Comparison of ENCODE assay signal across 11 cellular contexts in the genomic region with DNA sequence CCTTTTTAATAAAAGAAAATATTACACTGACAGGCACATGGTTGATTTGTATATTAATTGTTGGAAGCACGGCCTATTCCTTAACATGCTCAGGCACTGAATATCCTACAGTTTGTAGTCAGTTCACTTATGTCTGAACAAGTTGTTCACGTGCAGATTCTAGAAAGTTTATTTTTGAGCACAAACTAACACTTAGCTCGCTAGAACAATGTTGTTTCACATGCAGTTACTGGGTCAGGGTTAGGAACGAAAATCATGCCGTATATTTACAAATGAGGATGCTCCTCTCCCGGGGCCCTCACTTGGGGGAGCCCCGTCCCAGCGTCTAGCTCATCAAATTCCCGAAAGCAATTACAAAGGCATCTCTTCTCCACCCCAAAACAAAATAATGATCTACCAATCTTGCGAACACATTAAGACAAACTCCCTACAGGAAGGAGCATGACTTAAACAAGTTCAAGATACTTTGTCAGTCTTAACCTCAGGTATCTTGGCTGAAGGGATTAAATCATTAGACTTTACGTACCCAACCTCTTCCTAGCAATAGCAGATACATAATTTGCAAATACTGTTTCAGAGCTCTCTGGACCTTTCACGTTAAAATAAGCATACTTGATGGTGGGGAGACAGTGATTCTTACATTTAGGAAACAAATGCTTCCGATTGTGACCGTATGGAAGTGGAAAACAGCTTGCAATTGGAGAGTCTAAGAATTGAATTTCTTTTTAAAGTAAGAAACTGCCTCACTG. TPM values are rescaled to one million over a fixed set of nuclear protein-coding genes. Genes with fewer than 3 reads are reported as not detected.
DNase-seq lines count a peak whose midpoint lies in the region; ATAC-seq and TF ChIP-seq lines count a peak whose summit lies in the region.
"Had no signal": no experiment of that assay in that cellular context is flagged by ENCODE, and none has a peak within 500 bp of the region (broad histone marks: within the 10 kb centered on the region; RNA-seq: fewer than 3 reads in every experiment).

No MANE protein-coding gene starts in this region.

- peaks cover 62% of the 10 kb centered on the region for H3K27me3 Mint-ChIP-seq in activated CD8-positive, alpha-beta T cell treated with anti-CD3 and anti-CD28 coated beads, Interleukin-2, amount 10 ng/mL, durations not matched to agents 7 days and 5 days (ENCODE audit: low read depth)

- DNase-seq in HAP-1 (ENCODE audit: low spot score in 2 of 2) (no peak), prostate gland (ENCODE audit: low spot score) (no peak)
- DNase-seq in activated CD8-positive, alpha-beta T cell treated with anti-CD3 and anti-CD28 coated beads, Interleukin-2, amount 10 ng/mL, durations not matched to agents 7 days and 5 days, result no peak
- DNase-seq in stimulated activated CD4-positive, alpha-beta T cell treated with anti-CD3 and anti-CD28 coated beads, Interleukin-15, amount 100 ng/mL, for 24 hours, result no peak
- DNase-seq: activated CD8-positive, alpha-beta memory T cell treated with anti-CD3 and anti-CD28 coated beads for 24 hours; KG1 had no signal

- peak overlapping the region; percentile 85 to 90 for H3K27ac ChIP-seq in prostate gland
- H3K27ac ChIP-seq: neutrophil had no signal

- H3K4me3 Mint-ChIP-seq in activated CD8-positive, alpha-beta T cell treated with anti-CD3 and anti-CD28 coated beads, Interleukin-2, amount 10 ng/mL, durations not matched to agents 7 days and 5 days, result peak overlapping the region; percentile 20

- no peaks in the 10 kb centered on the region for H3K9me3 ChIP-seq in HAP-1
- no peaks in the 10 kb centered on the region for H3K9me3 ChIP-seq in iPS-18c (ENCODE audit: control insufficient read depth, insufficient read depth, low read length)
- H3K9me3 ChIP-seq in prostate gland, result no peaks in the 10 kb centered on the region
- H3K9me3 ChIP-seq: neutrophil had no signal

- peaks cover 12% of the 10 kb centered on the region for H3K4me1 ChIP-seq in HAP-1
- H3K4me1 ChIP-seq in prostate gland (replicated peaks), result no peaks in the 10 kb centered on the region

- H3K4me1 Mint-ChIP-seq in activated CD8-positive, alpha-beta T cell treated with anti-CD3 and anti-CD28 coated beads, Interleukin-2, amount 10 ng/mL, durations not matched to agents 7 days and 5 days (ENCODE audit: low read depth), result peaks cover 6% of the 10 kb centered on the region

- no peaks in the 10 kb centered on the region for H3K36me3 ChIP-seq in HAP-1 (replicated peaks)
- H3K36me3 ChIP-seq in prostate gland, result no peaks in the 10 kb centered on the region

- no peak for TF ChIP-seq CTCF in prostate gland (IDR thresholded peaks at IDR 0.05)

- TF ChIP-seq POLR2A in prostate gland (IDR thresholded peaks at IDR 0.05), result no peak

- in situ Hi-C loops in HAP-1 (cut with MboI; ENCODE audit: low sequenced_read_pairs), result loop anchor here (10.0 kb wide), 1 partner anchor 204 kb away; no protein-coding TSS in a partner anchor

- H3K27ac Mint-ChIP-seq in activated CD8-positive, alpha-beta T cell treated with anti-CD3 and anti-CD28 coated beads, Interleukin-2, amount 10 ng/mL, durations not matched to agents 7 days and 5 days, result no peak overlapping the region

- CTCF ChIA-PET in activated CD8-positive, alpha-beta T cell treated with anti-CD3 and anti-CD28 coated beads, Interleukin-2, amount 10 ng/mL, durations not matched to agents 7 days and 5 days (lab: Charles Lee), result interaction anchor here (0.7 to 2.6 kb wide), 2 partner anchors 23 to 53 kb away, joined by 3 to 12 read pairs; no protein-coding TSS in a partner anchor

- intact Hi-C loops in prostate gland (cut with DNase I), result loop anchor here (10.0 kb wide), 1 partner anchor 224 kb away; no protein-coding TSS in a partner anchor

- peak overlapping the region; percentile 65 for H3K4me3 ChIP-seq in HAP-1
- H3K4me3 ChIP-seq in iPS-18c (ENCODE audit: insufficient read depth, low read depth, low read length), result peak overlapping the region; percentile 84
- H3K4me3 ChIP-seq in prostate gland, result peak overlapping the region; percentile 72 to 77

- POLR2A ChIA-PET in activated CD8-positive, alpha-beta T cell treated with anti-CD3 and anti-CD28 coated beads, Interleukin-2, amount 10 ng/mL, durations not matched to agents 7 days and 5 days (lab: Charles Lee), result no interaction called here

- no peaks in the 10 kb centered on the region for H3K9me3 Mint-ChIP-seq in activated CD8-positive, alpha-beta T cell treated with anti-CD3 and anti-CD28 coated beads, Interleukin-2, amount 10 ng/mL, durations not matched to agents 7 days and 5 days (ENCODE audit: insufficient read depth)

- H3K36me3 Mint-ChIP-seq in activated CD8-positive, alpha-beta T cell treated with anti-CD3 and anti-CD28 coated beads, Interleukin-2, amount 10 ng/mL, durations not matched to agents 7 days and 5 days (ENCODE audit: low read depth), result no peaks in the 10 kb centered on the region

- ATAC-seq in activated CD8-positive, alpha-beta T cell treated with anti-CD3 and anti-CD28 coated beads, Interleukin-2, amount 10 ng/mL, durations not matched to agents 7 days and 5 days, result no peak
- ATAC-seq in HG03095 (IDR thresholded peaks at IDR 0.05; ENCODE audit: unreplicated experiment) (no peak), GM21515 (IDR thresholded peaks at IDR 0.05; ENCODE audit: unreplicated experiment) (no peak), HG02588 (IDR thresholded peaks at IDR 0.05; ENCODE audit: unreplicated experiment) (no peak)

- H3K27me3 ChIP-seq in HAP-1 (ENCODE audit: low read depth) (no peaks in the 10 kb centered on the region), prostate gland (replicated peaks; ENCODE audit: insufficient read depth) (no peaks in the 10 kb centered on the region)

- 46% methylated on average over 14 of the region's 14 CpGs for WGBS in prostate gland

RNA-seq across cellular contexts. Expression of a gene that starts 1.5 kb away (rescaled TPM):
- total RNA-seq in activated CD8-positive, alpha-beta T cell treated with anti-CD3 and anti-CD28 coated beads, Interleukin-2, amount 10 ng/mL, durations not matched to agents 7 days and 5 days, result under 1 TPM; 0.31 to 0.45 TPM
- total RNA-seq in prostate gland, result 10 to 100 TPM; 35.1 to 45.2 TPM

Comparison
In these comparisons a context has a peak if more than half of its experiments do, and no peak if none do; other contexts are left out.
1. RNA of a gene that starts 1.5 kb away (total RNA-seq): 35.1 to 45.2 TPM in prostate gland; 0.31 to 0.45 TPM in activated CD8-positive, alpha-beta T cell treated with anti-CD3 and anti-CD28 coated beads, Interleukin-2, amount 10 ng/mL, durations not matched to agents 7 days and 5 days; every median in the first group is over 10 times any median in the second.
2. Peak in every context shown above with its lines, with median percentiles within 50 percentile points of each other: H3K4me3 ChIP-seq.